14 cellular contexts compared by ENCODE assay signal in genomic region chr6:158064725-158065251, GRCh38.
"Had no signal": no experiment of that assay in that cellular context is flagged by ENCODE, and none has a peak within 500 bp of the region (broad histone marks: within the 10 kb centered on the region; RNA-seq: fewer than 3 reads in every experiment).

No MANE protein-coding gene starts in this region.

- H3K9me3 Mint-ChIP-seq: activated CD4-positive, alpha-beta T cell treated with anti-CD3 and anti-CD28 coated beads, Interleukin-2, amount 10 ng/mL, durations not matched to agents 7 days and 5 days; activated T-helper 1 cell treated with anti-CD3 and anti-CD28 coated beads, Interleukin-12 subunit alpha, Interleukin-12 subunit beta, Interleukin-2, Interleukin-4 antibody, amounts not matched to agents 30 ng/mL and 10 ng/mL and 1 ng/mL, durations not matched to agents 14 hours and 24 hours and 36 hours; dendritic cell treated with granulocyte-macrophage colony-stimulating factor and Interleukin-4, amounts not matched to agents 40 ng/mL and 50 ng/mL, for 4 days; neural crest cell; stimulated activated memory B cell treated with anti-CD40 and anti-IgM and Interleukin-4, amounts not matched to agents 10 μg/mL and 1 μg/mL and 100 μg/mL, for 72 hours; T-helper 2 cell treated with Interferon-gamma antibody and Interleukin-4, amounts not matched to agents 5 μg/mL and 100 μg/mL, for 36 hours had no signal

- H3K27ac Mint-ChIP-seq: activated CD4-positive, alpha-beta T cell treated with anti-CD3 and anti-CD28 coated beads, Interleukin-2, amount 10 ng/mL, durations not matched to agents 7 days and 5 days; activated T-helper 1 cell treated with anti-CD3 and anti-CD28 coated beads, Interleukin-12 subunit alpha, Interleukin-12 subunit beta, Interleukin-2, Interleukin-4 antibody, amounts not matched to agents 30 ng/mL and 10 ng/mL and 1 ng/mL, durations not matched to agents 14 hours and 24 hours and 36 hours; dendritic cell treated with granulocyte-macrophage colony-stimulating factor and Interleukin-4, amounts not matched to agents 40 ng/mL and 50 ng/mL, for 4 days; stimulated activated memory B cell treated with anti-CD40 and anti-IgM and Interleukin-4, amounts not matched to agents 10 μg/mL and 1 μg/mL and 100 μg/mL, for 72 hours; T-helper 2 cell treated with Interferon-gamma antibody and Interleukin-4, amounts not matched to agents 5 μg/mL and 100 μg/mL, for 36 hours had no signal

- H3K4me3 Mint-ChIP-seq: activated CD4-positive, alpha-beta T cell treated with anti-CD3 and anti-CD28 coated beads, Interleukin-2, amount 10 ng/mL, durations not matched to agents 7 days and 5 days; activated T-helper 1 cell treated with anti-CD3 and anti-CD28 coated beads, Interleukin-12 subunit alpha, Interleukin-12 subunit beta, Interleukin-2, Interleukin-4 antibody, amounts not matched to agents 30 ng/mL and 10 ng/mL and 1 ng/mL, durations not matched to agents 14 hours and 24 hours and 36 hours; dendritic cell treated with granulocyte-macrophage colony-stimulating factor and Interleukin-4, amounts not matched to agents 40 ng/mL and 50 ng/mL, for 4 days; neural crest cell; stimulated activated memory B cell treated with anti-CD40 and anti-IgM and Interleukin-4, amounts not matched to agents 10 μg/mL and 1 μg/mL and 100 μg/mL, for 72 hours; T-helper 2 cell treated with Interferon-gamma antibody and Interleukin-4, amounts not matched to agents 5 μg/mL and 100 μg/mL, for 36 hours had no signal

- DNase-seq: activated CD4-positive, alpha-beta T cell treated with anti-CD3 and anti-CD28 coated beads, Interleukin-2, amount 10 ng/mL, durations not matched to agents 7 days and 5 days; activated CD8-positive, alpha-beta memory T cell treated with anti-CD3 and anti-CD28 coated beads, Interleukin-2, amount 50 U/mL, for 48 hours; effector memory CD4-positive, alpha-beta T cell; foreskin fibroblast; glutamatergic neuron; kidney glomerular epithelial cell; substantia nigra; SW 1271; transverse colon had no signal

- H3K27me3 Mint-ChIP-seq: activated CD4-positive, alpha-beta T cell treated with anti-CD3 and anti-CD28 coated beads, Interleukin-2, amount 10 ng/mL, durations not matched to agents 7 days and 5 days; stimulated activated memory B cell treated with anti-CD40 and anti-IgM and Interleukin-4, amounts not matched to agents 10 μg/mL and 1 μg/mL and 100 μg/mL, for 72 hours had no signal

- H3K4me1 Mint-ChIP-seq: stimulated activated memory B cell treated with anti-CD40 and anti-IgM and Interleukin-4, amounts not matched to agents 10 μg/mL and 1 μg/mL and 100 μg/mL, for 72 hours had no signal
